ENCODE assay signal across 9 cellular contexts in the genomic region with DNA sequence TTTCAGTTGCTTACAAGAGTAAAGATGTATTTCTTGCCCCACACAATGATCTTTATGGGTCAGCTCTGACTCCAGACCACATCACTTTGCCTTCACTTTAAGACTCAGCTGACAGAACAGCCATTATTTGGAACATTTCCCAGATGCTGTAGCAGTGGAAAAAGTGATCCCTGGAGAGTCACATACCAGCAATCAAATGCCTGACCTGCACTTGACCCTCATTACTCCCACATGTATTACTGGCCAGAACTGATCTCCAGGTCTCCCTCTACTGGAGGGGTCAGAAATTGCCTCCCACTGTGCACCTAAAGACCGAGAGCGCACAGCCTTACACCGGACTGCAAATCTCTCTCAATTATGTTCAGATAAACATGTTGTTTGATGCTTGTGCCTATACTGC.
A peak's percentile ranks its signal among the peaks of the same experiment; 100 is the strongest.
DNase-seq lines count a peak whose midpoint lies in the region; TF ChIP-seq lines count a peak whose summit lies in the region.
"Had no signal": no experiment of that assay in that cellular context is flagged by ENCODE, and none has a peak within 500 bp of the region (broad histone marks: within the 10 kb centered on the region; RNA-seq: fewer than 3 reads in every experiment).

No MANE protein-coding gene starts in this region.

- no peaks in the 10 kb centered on the region for H3K36me3 ChIP-seq in adrenal gland (replicated peaks in 1 of 2)

- H3K4me3 Mint-ChIP-seq in activated T-cell treated with anti-CD3 and anti-CD28 coated beads, Interleukin-2, amount 50 U/mL, for 24 hours = no peak overlapping the region

- no peaks in the 10 kb centered on the region for H3K27me3 ChIP-seq in adrenal gland

- no peaks in the 10 kb centered on the region for H3K4me1 ChIP-seq in adrenal gland (replicated peaks in 1 of 2)

- H3K4me3 ChIP-seq in adrenal gland = no peak overlapping the region

- intact Hi-C loops in adrenal gland (cut with DNase I) = no loop called here

- H3K27ac ChIP-seq in adrenal gland = no peak overlapping the region

- H3K27me3 Mint-ChIP-seq in activated T-cell treated with anti-CD3 and anti-CD28 coated beads, Interleukin-2, amount 50 U/mL, for 24 hours = no peaks in the 10 kb centered on the region

- no peak for TF ChIP-seq POLR2A in adrenal gland (IDR thresholded peaks at IDR 0.05)

- no peaks in the 10 kb centered on the region for H3K36me3 Mint-ChIP-seq in activated T-cell treated with anti-CD3 and anti-CD28 coated beads, Interleukin-2, amount 50 U/mL, for 24 hours (ENCODE audit: low read depth)

- no peaks in the 10 kb centered on the region for H3K9me3 ChIP-seq in adrenal gland (replicated peaks in 1 of 3)

- H3K9me3 Mint-ChIP-seq in activated T-cell treated with anti-CD3 and anti-CD28 coated beads, Interleukin-2, amount 50 U/mL, for 24 hours = peaks cover 16% of the 10 kb centered on the region

- WGBS in adrenal gland, 4 donors = 89 to 97% (median 91%) methylated on average over 3 of the region's 3 CpGs

- peak in 1 of 6 experiments; percentile 32 for TF ChIP-seq CTCF in adrenal gland (IDR thresholded peaks at IDR 0.05)

- no peak overlapping the region for H3K27ac Mint-ChIP-seq in activated T-cell treated with anti-CD3 and anti-CD28 coated beads, Interleukin-2, amount 50 U/mL, for 24 hours

- no peaks in the 10 kb centered on the region for H3K4me1 Mint-ChIP-seq in activated T-cell treated with anti-CD3 and anti-CD28 coated beads, Interleukin-2, amount 50 U/mL, for 24 hours (ENCODE audit: low read depth)

- DNase-seq in AG08395 (ENCODE audit: low spot score) (peak; percentile 90), HK-2 (ENCODE audit: unreplicated experiment) (peak; percentile 38), adrenal gland (peak in 4 of 7 donors; percentile 24 to 46 (median 35)), iPS-NIHi7 (ENCODE audit: extremely low spot score) (peak; percentile 18), NCI-H1105 (lab: John Stamatoyannopoulos, UW) (no peak), GM19240 (ENCODE audit: insufficient read length, low spot score) (no peak)
- no peak for DNase-seq in effector CD4-positive, alpha-beta T cell
- DNase-seq in activated T-cell treated with anti-CD3 and anti-CD28 coated beads, Interleukin-2, amount 50 U/mL, for 24 hours = no peak
- DNase-seq: activated CD4-positive, CD25-positive, alpha-beta regulatory T cell had no signal

Comparison
In these comparisons a context has a peak if more than half of its experiments do, and no peak if none do; other contexts are left out.
1. DNase-seq: peak in AG08395 (single experiment), HK-2 (single experiment), adrenal gland (4 of 7) and iPS-NIHi7 (single experiment); none in effector CD4-positive, alpha-beta T cell (single experiment), activated T-cell treated with anti-CD3 and anti-CD28 coated beads, Interleukin-2, amount 50 U/mL, for 24 hours (single experiment), NCI-H1105 (single experiment) and GM19240 (single experiment).